Comparison of ENCODE assay signal across 1 cellular context in genomic region chr9:34346873-34347799, GRCh38.
TF ChIP-seq lines count a peak whose summit lies in the region.

No MANE protein-coding gene starts in this region.

TF ChIP-seq in HepG2, 621 proteins besides CTCF, POLR2A, EP300 and RAD21 (continued from another document):
- TF ChIP-seq ZBTB43 (CRISPR knock-in tag; conservative IDR thresholded peaks at IDR 0.05) (no peak), ZNF780A (CRISPR knock-in tag; IDR thresholded peaks at IDR 0.05) (no peak), RXRA (CRISPR knock-in tag; IDR thresholded peaks at IDR 0.05) (peak; percentile 38; the same call in 1 of the 2 replicates), FOXA3 (CRISPR knock-in tag; IDR thresholded peaks at IDR 0.05) (no peak), ZFP62 (CRISPR knock-in tag; IDR thresholded peaks at IDR 0.05) (no peak), GFI1 (CRISPR knock-in tag; IDR thresholded peaks at IDR 0.05; ENCODE audit: borderline replicate concordance) (peak; percentile 36; the same call in 1 of the 2 replicates), ZNF343 (CRISPR knock-in tag; IDR thresholded peaks at IDR 0.05) (0 out of 2 replicates have a peak, but pooled peaks have one; percentile 43), ZNF644 (CRISPR knock-in tag; IDR thresholded peaks at IDR 0.05; ENCODE audit: low read depth) (no peak)
TF ChIP-seq in HepG2: peak in this region for 36.
